Comparison of ENCODE assay signal across 25 cellular contexts in genomic region chr10:72663971-72664370, GRCh38. TPM values are rescaled to one million over a fixed set of nuclear protein-coding genes. Genes with fewer than 3 reads are reported as not detected.
DNase-seq lines count a peak whose midpoint lies in the region; ATAC-seq, FAIRE-seq and TF ChIP-seq lines count a peak whose summit lies in the region.
"Had no signal": no experiment of that assay in that cellular context is flagged by ENCODE, and none has a peak within 500 bp of the region (broad histone marks: within the 10 kb centered on the region; RNA-seq: fewer than 3 reads in every experiment).

No MANE protein-coding gene starts in this region.

- no peak overlapping the region for H3K9ac ChIP-seq in SK-N-SH

- no peak for TF ChIP-seq EP300 in SK-N-SH (IDR thresholded peaks at IDR 0.05; ENCODE audit: borderline replicate concordance in 1 of 2, low read depth in 1 of 2, low read length in 1 of 2)

- no peaks in the 10 kb centered on the region for H3K27me3 ChIP-seq in SK-N-SH (ENCODE audit: insufficient read depth)

- no peak for TF ChIP-seq CTCF in SK-N-SH (IDR thresholded peaks at IDR 0.05)

- no peaks in the 10 kb centered on the region for H3F3A ChIP-seq in SK-N-SH (replicated peaks; ENCODE audit: insufficient read depth)

- no peaks in the 10 kb centered on the region for H3K79me2 ChIP-seq in SK-N-SH (ENCODE audit: insufficient read depth)

- H3K27ac ChIP-seq in SK-N-SH (ENCODE audit: low read depth in 2 of 2, low read length in 1 of 2) (no peak overlapping the region), substantia nigra (ENCODE audit: low read depth, low read length, poor library complexity, severe bottlenecking) (no peak overlapping the region)
- H3K27ac ChIP-seq: 22Rv1, C4-2B, SK-N-MC had no signal

- no peak overlapping the region for H3K4me3 ChIP-seq in SK-N-SH (ENCODE audit: low read depth in 2 of 2, low read length in 1 of 2)
- H3K4me3 ChIP-seq: SK-N-MC had no signal

- no peak for FAIRE-seq in RCC 7860 (lab: Jason Lieb, UNC)
- FAIRE-seq: D721Med, GM19239, HTR-8/SVneo had no signal

- no peak for ATAC-seq in SK-N-SH treated with all-trans-retinoic acid at 6 μM for 48 hours
- no peak for ATAC-seq in GM21576 (IDR thresholded peaks at IDR 0.05; ENCODE audit: unreplicated experiment)

- no peak for TF ChIP-seq RAD21 in SK-N-SH (IDR thresholded peaks at IDR 0.05; ENCODE audit: low read length)

- H3K4me1 ChIP-seq in SK-N-SH (ENCODE audit: control insufficient read depth in 1 of 2, insufficient read depth in 2 of 2, low read depth in 1 of 2, low read length in 1 of 2) = no peaks in the 10 kb centered on the region

- CTCF ChIA-PET in SK-N-SH (lab: Yijun Ruan, JAX) = no interaction called here

- DNase-seq in SK-N-SH (no peak), RCC 7860 (ENCODE audit: low spot score) (peak; percentile 31), kidney glomerular epithelial cell (lab: John Stamatoyannopoulos, UW) (peak; percentile 50), substantia nigra (lab: John Stamatoyannopoulos, UW) (no peak), SHP77 treated with DMSO at 0.1 percent for 48 hours (lab: John Stamatoyannopoulos, UW) (no peak), H4 (ENCODE audit: low spot score) (no peak)
- DNase-seq: AML-193; DMS79; GOT3; Kasumi-1; MM.1S; NCI-H1092; NCI-H146; NCI-H2029 treated with DMSO at 0.1 percent for 48 hours; NCI-H748 treated with DMSO at 0.1 percent for 48 hours; NK-92 treated with Interleukin-12 subunit alpha and Interleukin-12 subunit beta, amount 100 ng/mL, for 24 hours; Right ventricle myocardium superior had no signal

- no peaks in the 10 kb centered on the region for H4K20me1 ChIP-seq in SK-N-SH (ENCODE audit: insufficient read depth)

- H2AFZ ChIP-seq in SK-N-SH (ENCODE audit: low read depth) = peak overlapping the region; percentile 76

- POLR2A ChIA-PET in SK-N-SH (lab: Yijun Ruan, JAX) = no interaction called here

- H3K4me2 ChIP-seq in SK-N-SH = no peak overlapping the region

- no peaks in the 10 kb centered on the region for H3K9me3 ChIP-seq in SK-N-SH

- H3K36me3 ChIP-seq in SK-N-SH (replicated peaks in 1 of 2; ENCODE audit: control insufficient read depth in 1 of 2, insufficient read depth in 2 of 2, low read length in 1 of 2) = no peaks in the 10 kb centered on the region

- H3K9me2 ChIP-seq in SK-N-SH = no peaks in the 10 kb centered on the region

TF ChIP-seq in SK-N-SH, 30 proteins besides CTCF, POLR2A, EP300 and RAD21 (continues in another document):
- TF ChIP-seq TEAD4 (IDR thresholded peaks at IDR 0.05; ENCODE audit: borderline replicate concordance, insufficient read depth) (no peak), CHD2 (IDR thresholded peaks at IDR 0.05; ENCODE audit: low read length, partially characterized antibody) (no peak), GABPA (IDR thresholded peaks at IDR 0.05; ENCODE audit: low read depth) (no peak), MXI1 (IDR thresholded peaks at IDR 0.05; ENCODE audit: low read depth, low read length) (no peak), NFIC (IDR thresholded peaks at IDR 0.05; ENCODE audit: borderline replicate concordance) (no peak), POLR2AphosphoS5 (IDR thresholded peaks at IDR 0.05; ENCODE audit: low read depth, low read length) (no peak), USF1 (IDR thresholded peaks at IDR 0.05; ENCODE audit: borderline replicate concordance, low read depth) (no peak), USF2 (IDR thresholded peaks at IDR 0.05; ENCODE audit: borderline replicate concordance, low read depth, low read length) (no peak), NRF1 (IDR thresholded peaks at IDR 0.05; ENCODE audit: low read depth, low read length) (no peak), EZH2phosphoT487 (IDR thresholded peaks at IDR 0.05; ENCODE audit: borderline replicate concordance, low read depth) (no peak), FOXJ3 (CRISPR knock-in tag; IDR thresholded peaks at IDR 0.05) (no peak), YY1 (IDR thresholded peaks at IDR 0.05; ENCODE audit: low read depth) (no peak), ELF1 (IDR thresholded peaks at IDR 0.05) (no peak)
- TF ChIP-seq, protein P1, sequence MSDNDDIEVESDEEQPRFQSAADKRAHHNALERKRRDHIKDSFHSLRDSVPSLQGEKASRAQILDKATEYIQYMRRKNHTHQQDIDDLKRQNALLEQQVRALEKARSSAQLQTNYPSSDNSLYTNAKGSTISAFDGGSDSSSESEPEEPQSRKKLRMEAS (IDR thresholded peaks at IDR 0.05; ENCODE audit: low read depth) = no peak

TF ChIP-seq in SK-N-SH treated with all-trans-retinoic acid at 6 μM for 48 hours, 23 proteins besides CTCF, POLR2A, EP300 and RAD21:
- TF ChIP-seq GLIS3 (CRISPR knock-in tag; IDR thresholded peaks at IDR 0.05) (no peak), ZNF565 (CRISPR knock-in tag; conservative IDR thresholded peaks at IDR 0.05; ENCODE audit: low read depth) (no peak), ZFP3 (CRISPR knock-in tag; IDR thresholded peaks at IDR 0.05) (no peak)

RNA-seq across cellular contexts. Expression of gene MCU, which starts 28.0 kb away (rescaled TPM):
- polyA plus RNA-seq in SK-N-SH (2012; rRNA removed) = 20.6 and 30.1 TPM in 2 replicates
- polyA plus RNA-seq in SK-N-SH (2012; cell fraction: cytosol; rRNA removed) = 26.2 and 26.9 TPM in 2 replicates
- polyA plus RNA-seq in SK-N-SH (2012; cell fraction: nucleus; rRNA removed) = 24.1 and 33.0 TPM in 2 replicates
- 26.8 and 28.1 TPM in 2 replicates for total RNA-seq in H4 (2014; rRNA removed; shearing (Covaris generic))

RNA-seq across cellular contexts. Expression of gene MICU1, which starts 38.1 kb away (rescaled TPM):
- polyA plus RNA-seq in SK-N-SH (2012; rRNA removed) = 24.6 and 25.2 TPM in 2 replicates
- polyA plus RNA-seq in SK-N-SH (2012; cell fraction: cytosol; rRNA removed) = 30.2 and 30.8 TPM in 2 replicates
- 10.6 and 14.8 TPM in 2 replicates for polyA plus RNA-seq in SK-N-SH (2012; cell fraction: nucleus; rRNA removed)
- 53.9 and 54.5 TPM in 2 replicates for total RNA-seq in H4 (2014; rRNA removed; shearing (Covaris generic))

Comparison
In these comparisons a context has a peak if more than half of its experiments do, and no peak if none do; other contexts are left out.
1. DNase-seq: peak in RCC 7860 (single experiment) and kidney glomerular epithelial cell (single experiment); none in SK-N-SH (single experiment), substantia nigra (0 of 49), SHP77 treated with DMSO at 0.1 percent for 48 hours (single experiment) and H4 (single experiment).